1 cellular context compared by ENCODE assay signal in the genomic region with DNA sequence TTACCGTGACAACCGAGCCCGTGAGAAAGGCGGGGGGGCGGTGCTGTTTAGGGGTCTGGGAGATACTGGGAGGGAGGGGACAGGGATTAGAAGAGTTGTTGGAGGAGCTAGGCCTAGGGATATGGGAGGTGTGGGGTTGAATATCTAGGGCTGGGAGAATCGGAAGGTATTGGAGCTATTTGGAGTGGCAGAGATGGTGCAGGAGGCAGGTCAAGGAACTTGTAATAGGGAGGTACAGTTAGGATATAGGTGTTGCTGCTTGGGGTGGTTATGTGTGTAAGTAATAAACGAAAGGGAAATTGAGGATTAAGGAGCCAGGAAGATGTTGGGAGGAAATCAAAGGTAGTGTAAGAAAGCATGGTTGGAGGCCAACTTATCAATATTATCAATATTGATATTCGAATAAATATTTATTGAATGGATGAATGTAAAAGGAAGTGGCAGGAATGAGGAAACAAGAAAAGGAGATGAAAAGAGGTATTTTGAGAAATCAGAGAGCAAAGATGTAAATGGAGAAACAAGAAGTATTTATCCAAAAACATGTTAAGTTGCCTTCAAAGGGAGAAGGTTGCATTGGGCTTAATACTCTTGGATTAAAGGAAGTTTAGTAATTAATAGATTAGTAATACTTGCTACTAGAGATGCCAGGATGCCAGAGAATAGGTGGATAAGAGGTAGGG.
TF ChIP-seq lines count a peak whose summit lies in the region.

No MANE protein-coding gene starts in this region.

TF ChIP-seq in GM23338, 12 proteins besides CTCF, POLR2A, EP300 and RAD21 (continued from another document):
- TF ChIP-seq, protein P1, sequence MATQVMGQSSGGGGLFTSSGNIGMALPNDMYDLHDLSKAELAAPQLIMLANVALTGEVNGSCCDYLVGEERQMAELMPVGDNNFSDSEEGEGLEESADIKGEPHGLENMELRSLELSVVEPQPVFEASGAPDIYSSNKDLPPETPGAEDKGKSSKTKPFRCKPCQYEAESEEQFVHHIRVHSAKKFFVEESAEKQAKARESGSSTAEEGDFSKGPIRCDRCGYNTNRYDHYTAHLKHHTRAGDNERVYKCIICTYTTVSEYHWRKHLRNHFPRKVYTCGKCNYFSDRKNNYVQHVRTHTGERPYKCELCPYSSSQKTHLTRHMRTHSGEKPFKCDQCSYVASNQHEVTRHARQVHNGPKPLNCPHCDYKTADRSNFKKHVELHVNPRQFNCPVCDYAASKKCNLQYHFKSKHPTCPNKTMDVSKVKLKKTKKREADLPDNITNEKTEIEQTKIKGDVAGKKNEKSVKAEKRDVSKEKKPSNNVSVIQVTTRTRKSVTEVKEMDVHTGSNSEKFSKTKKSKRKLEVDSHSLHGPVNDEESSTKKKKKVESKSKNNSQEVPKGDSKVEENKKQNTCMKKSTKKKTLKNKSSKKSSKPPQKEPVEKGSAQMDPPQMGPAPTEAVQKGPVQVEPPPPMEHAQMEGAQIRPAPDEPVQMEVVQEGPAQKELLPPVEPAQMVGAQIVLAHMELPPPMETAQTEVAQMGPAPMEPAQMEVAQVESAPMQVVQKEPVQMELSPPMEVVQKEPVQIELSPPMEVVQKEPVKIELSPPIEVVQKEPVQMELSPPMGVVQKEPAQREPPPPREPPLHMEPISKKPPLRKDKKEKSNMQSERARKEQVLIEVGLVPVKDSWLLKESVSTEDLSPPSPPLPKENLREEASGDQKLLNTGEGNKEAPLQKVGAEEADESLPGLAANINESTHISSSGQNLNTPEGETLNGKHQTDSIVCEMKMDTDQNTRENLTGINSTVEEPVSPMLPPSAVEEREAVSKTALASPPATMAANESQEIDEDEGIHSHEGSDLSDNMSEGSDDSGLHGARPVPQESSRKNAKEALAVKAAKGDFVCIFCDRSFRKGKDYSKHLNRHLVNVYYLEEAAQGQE (IDR thresholded peaks at IDR 0.05; ENCODE audit: unreplicated experiment): no peak
- TF ChIP-seq EZH2phosphoT487 (IDR thresholded peaks at IDR 0.05; ENCODE audit: unreplicated experiment) (no peak), POLR2AphosphoS5 (IDR thresholded peaks at IDR 0.05; ENCODE audit: low read depth) (no peak), EZH2 (IDR thresholded peaks at IDR 0.05; ENCODE audit: low read depth, unreplicated experiment) (no peak), CREB1 (CRISPR knock-in tag; IDR thresholded peaks at IDR 0.05; ENCODE audit: low read depth) (no peak), ZNF114 (CRISPR knock-in tag; IDR thresholded peaks at IDR 0.05) (no peak), JUNB (IDR thresholded peaks at IDR 0.05; ENCODE audit: unreplicated experiment) (no peak), ZNF331 (CRISPR knock-in tag; IDR thresholded peaks at IDR 0.05; ENCODE audit: low read depth) (no peak), NANOG (IDR thresholded peaks at IDR 0.05; ENCODE audit: borderline replicate concordance) (no peak)
- TF ChIP-seq, protein P2, sequence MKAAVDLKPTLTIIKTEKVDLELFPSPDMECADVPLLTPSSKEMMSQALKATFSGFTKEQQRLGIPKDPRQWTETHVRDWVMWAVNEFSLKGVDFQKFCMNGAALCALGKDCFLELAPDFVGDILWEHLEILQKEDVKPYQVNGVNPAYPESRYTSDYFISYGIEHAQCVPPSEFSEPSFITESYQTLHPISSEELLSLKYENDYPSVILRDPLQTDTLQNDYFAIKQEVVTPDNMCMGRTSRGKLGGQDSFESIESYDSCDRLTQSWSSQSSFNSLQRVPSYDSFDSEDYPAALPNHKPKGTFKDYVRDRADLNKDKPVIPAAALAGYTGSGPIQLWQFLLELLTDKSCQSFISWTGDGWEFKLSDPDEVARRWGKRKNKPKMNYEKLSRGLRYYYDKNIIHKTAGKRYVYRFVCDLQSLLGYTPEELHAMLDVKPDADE (IDR thresholded peaks at IDR 0.05): no peak
- TF ChIP-seq, protein P3, sequence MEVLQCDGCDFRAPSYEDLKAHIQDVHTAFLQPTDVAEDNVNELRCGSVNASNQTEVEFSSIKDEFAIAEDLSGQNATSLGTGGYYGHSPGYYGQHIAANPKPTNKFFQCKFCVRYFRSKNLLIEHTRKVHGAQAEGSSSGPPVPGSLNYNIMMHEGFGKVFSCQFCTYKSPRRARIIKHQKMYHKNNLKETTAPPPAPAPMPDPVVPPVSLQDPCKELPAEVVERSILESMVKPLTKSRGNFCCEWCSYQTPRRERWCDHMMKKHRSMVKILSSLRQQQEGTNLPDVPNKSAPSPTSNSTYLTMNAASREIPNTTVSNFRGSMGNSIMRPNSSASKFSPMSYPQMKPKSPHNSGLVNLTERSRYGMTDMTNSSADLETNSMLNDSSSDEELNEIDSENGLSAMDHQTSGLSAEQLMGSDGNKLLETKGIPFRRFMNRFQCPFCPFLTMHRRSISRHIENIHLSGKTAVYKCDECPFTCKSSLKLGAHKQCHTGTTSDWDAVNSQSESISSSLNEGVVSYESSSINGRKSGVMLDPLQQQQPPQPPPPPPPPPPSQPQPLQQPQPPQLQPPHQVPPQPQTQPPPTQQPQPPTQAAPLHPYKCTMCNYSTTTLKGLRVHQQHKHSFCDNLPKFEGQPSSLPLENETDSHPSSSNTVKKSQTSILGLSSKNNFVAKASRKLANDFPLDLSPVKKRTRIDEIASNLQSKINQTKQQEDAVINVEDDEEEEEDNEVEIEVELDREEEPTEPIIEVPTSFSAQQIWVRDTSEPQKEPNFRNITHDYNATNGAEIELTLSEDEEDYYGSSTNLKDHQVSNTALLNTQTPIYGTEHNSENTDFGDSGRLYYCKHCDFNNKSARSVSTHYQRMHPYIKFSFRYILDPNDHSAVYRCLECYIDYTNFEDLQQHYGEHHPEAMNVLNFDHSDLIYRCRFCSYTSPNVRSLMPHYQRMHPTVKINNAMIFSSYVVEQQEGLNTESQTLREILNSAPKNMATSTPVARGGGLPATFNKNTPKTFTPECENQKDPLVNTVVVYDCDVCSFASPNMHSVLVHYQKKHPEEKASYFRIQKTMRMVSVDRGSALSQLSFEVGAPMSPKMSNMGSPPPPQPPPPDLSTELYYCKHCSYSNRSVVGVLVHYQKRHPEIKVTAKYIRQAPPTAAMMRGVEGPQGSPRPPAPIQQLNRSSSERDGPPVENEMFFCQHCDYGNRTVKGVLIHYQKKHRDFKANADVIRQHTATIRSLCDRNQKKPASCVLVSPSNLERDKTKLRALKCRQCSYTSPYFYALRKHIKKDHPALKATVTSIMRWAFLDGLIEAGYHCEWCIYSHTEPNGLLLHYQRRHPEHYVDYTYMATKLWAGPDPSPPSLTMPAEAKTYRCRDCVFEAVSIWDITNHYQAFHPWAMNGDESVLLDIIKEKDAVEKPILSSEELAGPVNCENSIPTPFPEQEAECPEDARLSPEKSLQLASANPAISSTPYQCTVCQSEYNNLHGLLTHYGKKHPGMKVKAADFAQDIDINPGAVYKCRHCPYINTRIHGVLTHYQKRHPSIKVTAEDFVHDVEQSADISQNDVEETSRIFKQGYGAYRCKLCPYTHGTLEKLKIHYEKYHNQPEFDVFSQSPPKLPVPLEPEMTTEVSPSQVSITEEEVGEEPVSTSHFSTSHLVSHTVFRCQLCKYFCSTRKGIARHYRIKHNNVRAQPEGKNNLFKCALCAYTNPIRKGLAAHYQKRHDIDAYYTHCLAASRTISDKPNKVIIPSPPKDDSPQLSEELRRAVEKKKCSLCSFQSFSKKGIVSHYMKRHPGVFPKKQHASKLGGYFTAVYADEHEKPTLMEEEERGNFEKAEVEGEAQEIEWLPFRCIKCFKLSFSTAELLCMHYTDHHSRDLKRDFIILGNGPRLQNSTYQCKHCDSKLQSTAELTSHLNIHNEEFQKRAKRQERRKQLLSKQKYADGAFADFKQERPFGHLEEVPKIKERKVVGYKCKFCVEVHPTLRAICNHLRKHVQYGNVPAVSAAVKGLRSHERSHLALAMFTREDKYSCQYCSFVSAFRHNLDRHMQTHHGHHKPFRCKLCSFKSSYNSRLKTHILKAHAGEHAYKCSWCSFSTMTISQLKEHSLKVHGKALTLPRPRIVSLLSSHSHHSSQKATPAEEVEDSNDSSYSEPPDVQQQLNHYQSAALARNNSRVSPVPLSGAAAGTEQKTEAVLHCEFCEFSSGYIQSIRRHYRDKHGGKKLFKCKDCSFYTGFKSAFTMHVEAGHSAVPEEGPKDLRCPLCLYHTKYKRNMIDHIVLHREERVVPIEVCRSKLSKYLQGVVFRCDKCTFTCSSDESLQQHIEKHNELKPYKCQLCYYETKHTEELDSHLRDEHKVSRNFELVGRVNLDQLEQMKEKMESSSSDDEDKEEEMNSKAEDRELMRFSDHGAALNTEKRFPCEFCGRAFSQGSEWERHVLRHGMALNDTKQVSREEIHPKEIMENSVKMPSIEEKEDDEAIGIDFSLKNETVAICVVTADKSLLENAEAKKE (CRISPR knock-in tag; IDR thresholded peaks at IDR 0.05): no peak
